Comparison of ENCODE assay signal across 1 cellular context in the genomic region with DNA sequence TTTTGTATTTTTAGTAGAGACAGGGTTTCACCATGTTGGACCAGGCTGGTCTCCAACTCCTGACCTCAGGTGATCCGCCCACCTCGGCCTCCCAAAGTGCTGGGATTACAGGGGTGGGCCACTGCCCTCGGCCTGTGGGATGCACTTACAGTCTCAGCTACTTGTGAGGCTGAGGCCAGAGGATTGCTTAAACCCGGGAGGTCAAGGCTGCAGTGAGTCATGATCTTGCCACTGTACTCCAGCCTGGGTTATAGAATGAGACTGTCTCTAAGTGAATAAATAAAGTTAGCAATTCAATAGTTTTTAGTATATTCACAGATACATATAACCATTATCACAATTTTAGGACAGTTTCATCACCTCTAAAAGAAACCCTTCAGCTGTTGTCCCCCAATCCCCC.
TF ChIP-seq lines count a peak whose summit lies in the region.

No MANE protein-coding gene starts in this region.

TF ChIP-seq in IMR-90, 13 proteins besides CTCF, POLR2A, EP300 and RAD21 (continued from another document):
- TF ChIP-seq SMC3 (IDR thresholded peaks at IDR 0.05; ENCODE audit: low read depth, low read length): no peak
